Comparison of ENCODE assay signal across 1 cellular context in the genomic region with DNA sequence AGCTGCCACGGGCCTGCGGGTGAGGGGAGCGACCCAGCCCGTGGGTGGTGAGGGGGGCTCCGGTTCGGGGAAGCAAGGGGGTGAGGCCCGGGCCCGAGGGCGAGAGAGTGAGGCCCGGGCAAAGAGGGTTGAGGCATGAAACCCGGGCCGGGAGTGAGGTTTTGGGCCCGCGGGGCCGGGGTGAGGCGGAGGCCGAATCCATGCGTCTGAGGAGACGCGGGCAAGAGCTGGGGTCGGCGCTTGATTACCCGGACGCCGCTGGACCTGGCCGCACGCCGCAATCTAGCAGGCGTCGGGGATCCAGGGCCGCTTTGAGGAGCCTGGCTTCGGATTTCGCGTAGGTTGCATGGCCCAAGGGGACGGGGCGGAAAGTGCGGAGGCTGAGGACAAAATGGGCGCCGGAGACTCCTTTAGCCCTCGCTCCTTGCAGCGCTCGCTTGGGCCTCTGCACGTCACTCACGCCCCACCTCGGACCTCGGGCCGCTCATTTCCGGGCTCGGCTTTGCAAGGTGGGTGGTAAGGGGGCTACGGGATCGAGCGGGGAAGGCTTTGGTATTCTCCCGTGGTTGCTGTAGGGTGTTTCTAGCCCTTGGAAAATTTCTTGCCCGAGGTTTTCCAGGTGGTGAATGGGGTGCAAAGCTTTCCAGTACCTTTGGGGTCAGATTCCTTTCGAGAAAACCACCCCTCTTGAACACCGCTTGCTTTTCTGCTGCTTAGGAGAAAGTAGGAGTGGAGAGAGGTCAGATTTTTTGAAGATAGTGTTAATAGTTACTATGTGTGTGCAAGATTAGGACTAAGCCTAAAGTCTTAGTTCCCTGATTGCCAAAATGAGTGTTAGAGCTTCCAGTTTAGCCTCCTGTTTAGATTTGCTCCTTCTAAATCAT.
TF ChIP-seq lines count a peak whose summit lies in the region.

No MANE protein-coding gene starts in this region.

TF ChIP-seq in HepG2, 621 proteins besides CTCF, POLR2A, EP300 and RAD21 (continued from another document and continues in another):
- TF ChIP-seq, protein P1, sequence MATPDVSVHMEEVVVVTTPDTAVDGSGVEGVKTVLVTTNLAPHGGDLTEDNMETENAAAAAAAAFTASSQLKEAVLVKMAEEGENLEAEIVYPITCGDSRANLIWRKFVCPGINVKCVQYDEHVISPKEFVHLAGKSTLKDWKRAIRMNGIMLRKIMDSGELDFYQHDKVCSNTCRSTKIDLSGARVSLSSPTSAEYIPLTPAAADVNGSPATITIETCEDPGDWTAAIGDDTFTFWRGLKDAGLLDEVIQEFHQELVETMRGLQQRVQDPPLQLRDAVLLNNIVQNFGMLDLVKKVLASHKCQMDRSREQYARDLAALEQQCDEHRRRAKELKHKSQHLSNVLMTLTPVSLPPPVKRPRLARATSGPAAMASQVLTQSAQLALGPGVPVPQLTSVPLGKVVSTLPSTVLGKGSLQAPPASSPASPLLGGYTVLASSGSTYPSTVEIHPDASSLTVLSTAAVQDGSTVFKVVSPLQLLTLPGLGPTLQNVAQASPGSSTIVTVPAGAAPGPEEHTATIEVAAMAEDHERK (CRISPR knock-in tag; IDR thresholded peaks at IDR 0.05; ENCODE audit: low read depth), result no peak
- TF ChIP-seq ZEB1 (IDR thresholded peaks at IDR 0.05; ENCODE audit: insufficient replicate concordance, low read depth) (no peak), FOSL2 (CRISPR knock-in tag; IDR thresholded peaks at IDR 0.05) (0 out of 2 replicates have a peak, but pooled peaks have one; percentile 12), NFKB2 (CRISPR knock-in tag; IDR thresholded peaks at IDR 0.05; ENCODE audit: borderline replicate concordance) (peak; percentile 49; the same call in 1 of the 2 replicates), ZNF788 (CRISPR knock-in tag; IDR thresholded peaks at IDR 0.05; ENCODE audit: borderline replicate concordance) (no peak), ZBTB37 (CRISPR knock-in tag; IDR thresholded peaks at IDR 0.05) (0 out of 2 replicates have a peak, but pooled peaks have one; percentile 38), ETV5 (CRISPR knock-in tag; IDR thresholded peaks at IDR 0.05; ENCODE audit: borderline replicate concordance) (peak; percentile 70; the same call in 1 of the 2 replicates), GATAD1 (CRISPR knock-in tag; IDR thresholded peaks at IDR 0.05) (peak; percentile 25; the same call in 1 of the 2 replicates), MTF1 (CRISPR knock-in tag; IDR thresholded peaks at IDR 0.05) (no peak), IKZF4 (CRISPR knock-in tag; IDR thresholded peaks at IDR 0.05; ENCODE audit: borderline replicate concordance, low read depth, not compliant biosample characterization) (no peak), PHF8 (CRISPR knock-in tag; IDR thresholded peaks at IDR 0.05) (peak; percentile 76), MED1 (CRISPR knock-in tag; IDR thresholded peaks at IDR 0.05) (0 out of 2 replicates have a peak, but pooled peaks have one; percentile 30), ZNF230 (CRISPR knock-in tag; IDR thresholded peaks at IDR 0.05) (0 out of 2 replicates have a peak, but pooled peaks have one; percentile 40), PTBP1 (IDR thresholded peaks at IDR 0.05; ENCODE audit: low read depth, low read length, poor library complexity, severe bottlenecking) (no peak), RBAK (CRISPR knock-in tag; IDR thresholded peaks at IDR 0.05) (no peak), STAG1 (CRISPR knock-in tag; IDR thresholded peaks at IDR 0.05) (peak; percentile 6; the same call in 1 of the 2 replicates), HNRNPK (IDR thresholded peaks at IDR 0.05; ENCODE audit: low read depth, low read length, poor library complexity, severe bottlenecking) (peak; percentile 98)
- TF ChIP-seq, protein P2, sequence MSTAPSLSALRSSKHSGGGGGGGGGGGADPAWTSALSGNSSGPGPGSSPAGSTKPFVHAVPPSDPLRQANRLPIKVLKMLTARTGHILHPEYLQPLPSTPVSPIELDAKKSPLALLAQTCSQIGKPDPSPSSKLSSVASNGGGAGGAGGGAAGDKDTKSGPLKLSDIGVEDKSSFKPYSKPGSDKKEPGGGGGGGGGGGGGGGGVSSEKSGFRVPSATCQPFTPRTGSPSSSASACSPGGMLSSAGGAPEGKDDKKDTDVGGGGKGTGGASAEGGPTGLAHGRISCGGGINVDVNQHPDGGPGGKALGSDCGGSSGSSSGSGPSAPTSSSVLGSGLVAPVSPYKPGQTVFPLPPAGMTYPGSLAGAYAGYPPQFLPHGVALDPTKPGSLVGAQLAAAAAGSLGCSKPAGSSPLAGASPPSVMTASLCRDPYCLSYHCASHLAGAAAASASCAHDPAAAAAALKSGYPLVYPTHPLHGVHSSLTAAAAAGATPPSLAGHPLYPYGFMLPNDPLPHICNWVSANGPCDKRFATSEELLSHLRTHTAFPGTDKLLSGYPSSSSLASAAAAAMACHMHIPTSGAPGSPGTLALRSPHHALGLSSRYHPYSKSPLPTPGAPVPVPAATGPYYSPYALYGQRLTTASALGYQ (CRISPR knock-in tag; IDR thresholded peaks at IDR 0.05), result no peak
- TF ChIP-seq, protein P3, sequence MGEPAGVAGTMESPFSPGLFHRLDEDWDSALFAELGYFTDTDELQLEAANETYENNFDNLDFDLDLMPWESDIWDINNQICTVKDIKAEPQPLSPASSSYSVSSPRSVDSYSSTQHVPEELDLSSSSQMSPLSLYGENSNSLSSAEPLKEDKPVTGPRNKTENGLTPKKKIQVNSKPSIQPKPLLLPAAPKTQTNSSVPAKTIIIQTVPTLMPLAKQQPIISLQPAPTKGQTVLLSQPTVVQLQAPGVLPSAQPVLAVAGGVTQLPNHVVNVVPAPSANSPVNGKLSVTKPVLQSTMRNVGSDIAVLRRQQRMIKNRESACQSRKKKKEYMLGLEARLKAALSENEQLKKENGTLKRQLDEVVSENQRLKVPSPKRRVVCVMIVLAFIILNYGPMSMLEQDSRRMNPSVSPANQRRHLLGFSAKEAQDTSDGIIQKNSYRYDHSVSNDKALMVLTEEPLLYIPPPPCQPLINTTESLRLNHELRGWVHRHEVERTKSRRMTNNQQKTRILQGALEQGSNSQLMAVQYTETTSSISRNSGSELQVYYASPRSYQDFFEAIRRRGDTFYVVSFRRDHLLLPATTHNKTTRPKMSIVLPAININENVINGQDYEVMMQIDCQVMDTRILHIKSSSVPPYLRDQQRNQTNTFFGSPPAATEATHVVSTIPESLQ (CRISPR knock-in tag; conservative IDR thresholded peaks at IDR 0.05), result no peak
- TF ChIP-seq, protein P4, sequence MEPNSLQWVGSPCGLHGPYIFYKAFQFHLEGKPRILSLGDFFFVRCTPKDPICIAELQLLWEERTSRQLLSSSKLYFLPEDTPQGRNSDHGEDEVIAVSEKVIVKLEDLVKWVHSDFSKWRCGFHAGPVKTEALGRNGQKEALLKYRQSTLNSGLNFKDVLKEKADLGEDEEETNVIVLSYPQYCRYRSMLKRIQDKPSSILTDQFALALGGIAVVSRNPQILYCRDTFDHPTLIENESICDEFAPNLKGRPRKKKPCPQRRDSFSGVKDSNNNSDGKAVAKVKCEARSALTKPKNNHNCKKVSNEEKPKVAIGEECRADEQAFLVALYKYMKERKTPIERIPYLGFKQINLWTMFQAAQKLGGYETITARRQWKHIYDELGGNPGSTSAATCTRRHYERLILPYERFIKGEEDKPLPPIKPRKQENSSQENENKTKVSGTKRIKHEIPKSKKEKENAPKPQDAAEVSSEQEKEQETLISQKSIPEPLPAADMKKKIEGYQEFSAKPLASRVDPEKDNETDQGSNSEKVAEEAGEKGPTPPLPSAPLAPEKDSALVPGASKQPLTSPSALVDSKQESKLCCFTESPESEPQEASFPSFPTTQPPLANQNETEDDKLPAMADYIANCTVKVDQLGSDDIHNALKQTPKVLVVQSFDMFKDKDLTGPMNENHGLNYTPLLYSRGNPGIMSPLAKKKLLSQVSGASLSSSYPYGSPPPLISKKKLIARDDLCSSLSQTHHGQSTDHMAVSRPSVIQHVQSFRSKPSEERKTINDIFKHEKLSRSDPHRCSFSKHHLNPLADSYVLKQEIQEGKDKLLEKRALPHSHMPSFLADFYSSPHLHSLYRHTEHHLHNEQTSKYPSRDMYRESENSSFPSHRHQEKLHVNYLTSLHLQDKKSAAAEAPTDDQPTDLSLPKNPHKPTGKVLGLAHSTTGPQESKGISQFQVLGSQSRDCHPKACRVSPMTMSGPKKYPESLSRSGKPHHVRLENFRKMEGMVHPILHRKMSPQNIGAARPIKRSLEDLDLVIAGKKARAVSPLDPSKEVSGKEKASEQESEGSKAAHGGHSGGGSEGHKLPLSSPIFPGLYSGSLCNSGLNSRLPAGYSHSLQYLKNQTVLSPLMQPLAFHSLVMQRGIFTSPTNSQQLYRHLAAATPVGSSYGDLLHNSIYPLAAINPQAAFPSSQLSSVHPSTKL (CRISPR knock-in tag; IDR thresholded peaks at IDR 0.05), result 0 out of 2 replicates have a peak, but pooled peaks have one; percentile 30
- TF ChIP-seq, protein P5, sequence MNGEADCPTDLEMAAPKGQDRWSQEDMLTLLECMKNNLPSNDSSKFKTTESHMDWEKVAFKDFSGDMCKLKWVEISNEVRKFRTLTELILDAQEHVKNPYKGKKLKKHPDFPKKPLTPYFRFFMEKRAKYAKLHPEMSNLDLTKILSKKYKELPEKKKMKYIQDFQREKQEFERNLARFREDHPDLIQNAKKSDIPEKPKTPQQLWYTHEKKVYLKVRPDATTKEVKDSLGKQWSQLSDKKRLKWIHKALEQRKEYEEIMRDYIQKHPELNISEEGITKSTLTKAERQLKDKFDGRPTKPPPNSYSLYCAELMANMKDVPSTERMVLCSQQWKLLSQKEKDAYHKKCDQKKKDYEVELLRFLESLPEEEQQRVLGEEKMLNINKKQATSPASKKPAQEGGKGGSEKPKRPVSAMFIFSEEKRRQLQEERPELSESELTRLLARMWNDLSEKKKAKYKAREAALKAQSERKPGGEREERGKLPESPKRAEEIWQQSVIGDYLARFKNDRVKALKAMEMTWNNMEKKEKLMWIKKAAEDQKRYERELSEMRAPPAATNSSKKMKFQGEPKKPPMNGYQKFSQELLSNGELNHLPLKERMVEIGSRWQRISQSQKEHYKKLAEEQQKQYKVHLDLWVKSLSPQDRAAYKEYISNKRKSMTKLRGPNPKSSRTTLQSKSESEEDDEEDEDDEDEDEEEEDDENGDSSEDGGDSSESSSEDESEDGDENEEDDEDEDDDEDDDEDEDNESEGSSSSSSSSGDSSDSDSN (CRISPR knock-in tag; IDR thresholded peaks at IDR 0.05), result 0 out of 2 replicates have a peak, but pooled peaks have one; percentile 24
- TF ChIP-seq, protein P6, sequence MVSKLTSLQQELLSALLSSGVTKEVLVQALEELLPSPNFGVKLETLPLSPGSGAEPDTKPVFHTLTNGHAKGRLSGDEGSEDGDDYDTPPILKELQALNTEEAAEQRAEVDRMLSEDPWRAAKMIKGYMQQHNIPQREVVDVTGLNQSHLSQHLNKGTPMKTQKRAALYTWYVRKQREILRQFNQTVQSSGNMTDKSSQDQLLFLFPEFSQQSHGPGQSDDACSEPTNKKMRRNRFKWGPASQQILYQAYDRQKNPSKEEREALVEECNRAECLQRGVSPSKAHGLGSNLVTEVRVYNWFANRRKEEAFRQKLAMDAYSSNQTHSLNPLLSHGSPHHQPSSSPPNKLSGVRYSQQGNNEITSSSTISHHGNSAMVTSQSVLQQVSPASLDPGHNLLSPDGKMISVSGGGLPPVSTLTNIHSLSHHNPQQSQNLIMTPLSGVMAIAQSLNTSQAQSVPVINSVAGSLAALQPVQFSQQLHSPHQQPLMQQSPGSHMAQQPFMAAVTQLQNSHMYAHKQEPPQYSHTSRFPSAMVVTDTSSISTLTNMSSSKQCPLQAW (CRISPR knock-in tag; IDR thresholded peaks at IDR 0.05), result no peak
- TF ChIP-seq, protein P7, sequence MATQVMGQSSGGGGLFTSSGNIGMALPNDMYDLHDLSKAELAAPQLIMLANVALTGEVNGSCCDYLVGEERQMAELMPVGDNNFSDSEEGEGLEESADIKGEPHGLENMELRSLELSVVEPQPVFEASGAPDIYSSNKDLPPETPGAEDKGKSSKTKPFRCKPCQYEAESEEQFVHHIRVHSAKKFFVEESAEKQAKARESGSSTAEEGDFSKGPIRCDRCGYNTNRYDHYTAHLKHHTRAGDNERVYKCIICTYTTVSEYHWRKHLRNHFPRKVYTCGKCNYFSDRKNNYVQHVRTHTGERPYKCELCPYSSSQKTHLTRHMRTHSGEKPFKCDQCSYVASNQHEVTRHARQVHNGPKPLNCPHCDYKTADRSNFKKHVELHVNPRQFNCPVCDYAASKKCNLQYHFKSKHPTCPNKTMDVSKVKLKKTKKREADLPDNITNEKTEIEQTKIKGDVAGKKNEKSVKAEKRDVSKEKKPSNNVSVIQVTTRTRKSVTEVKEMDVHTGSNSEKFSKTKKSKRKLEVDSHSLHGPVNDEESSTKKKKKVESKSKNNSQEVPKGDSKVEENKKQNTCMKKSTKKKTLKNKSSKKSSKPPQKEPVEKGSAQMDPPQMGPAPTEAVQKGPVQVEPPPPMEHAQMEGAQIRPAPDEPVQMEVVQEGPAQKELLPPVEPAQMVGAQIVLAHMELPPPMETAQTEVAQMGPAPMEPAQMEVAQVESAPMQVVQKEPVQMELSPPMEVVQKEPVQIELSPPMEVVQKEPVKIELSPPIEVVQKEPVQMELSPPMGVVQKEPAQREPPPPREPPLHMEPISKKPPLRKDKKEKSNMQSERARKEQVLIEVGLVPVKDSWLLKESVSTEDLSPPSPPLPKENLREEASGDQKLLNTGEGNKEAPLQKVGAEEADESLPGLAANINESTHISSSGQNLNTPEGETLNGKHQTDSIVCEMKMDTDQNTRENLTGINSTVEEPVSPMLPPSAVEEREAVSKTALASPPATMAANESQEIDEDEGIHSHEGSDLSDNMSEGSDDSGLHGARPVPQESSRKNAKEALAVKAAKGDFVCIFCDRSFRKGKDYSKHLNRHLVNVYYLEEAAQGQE (IDR thresholded peaks at IDR 0.05; ENCODE audit: borderline replicate concordance in 1 of 2, low read depth in 1 of 2, low read length in 2 of 2), result no peak
- TF ChIP-seq, protein P8, sequence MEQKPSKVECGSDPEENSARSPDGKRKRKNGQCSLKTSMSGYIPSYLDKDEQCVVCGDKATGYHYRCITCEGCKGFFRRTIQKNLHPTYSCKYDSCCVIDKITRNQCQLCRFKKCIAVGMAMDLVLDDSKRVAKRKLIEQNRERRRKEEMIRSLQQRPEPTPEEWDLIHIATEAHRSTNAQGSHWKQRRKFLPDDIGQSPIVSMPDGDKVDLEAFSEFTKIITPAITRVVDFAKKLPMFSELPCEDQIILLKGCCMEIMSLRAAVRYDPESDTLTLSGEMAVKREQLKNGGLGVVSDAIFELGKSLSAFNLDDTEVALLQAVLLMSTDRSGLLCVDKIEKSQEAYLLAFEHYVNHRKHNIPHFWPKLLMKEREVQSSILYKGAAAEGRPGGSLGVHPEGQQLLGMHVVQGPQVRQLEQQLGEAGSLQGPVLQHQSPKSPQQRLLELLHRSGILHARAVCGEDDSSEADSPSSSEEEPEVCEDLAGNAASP (CRISPR knock-in tag; IDR thresholded peaks at IDR 0.05; ENCODE audit: borderline replicate concordance), result peak; percentile 13; the same call in 1 of the 2 replicates
- TF ChIP-seq, protein P9, sequence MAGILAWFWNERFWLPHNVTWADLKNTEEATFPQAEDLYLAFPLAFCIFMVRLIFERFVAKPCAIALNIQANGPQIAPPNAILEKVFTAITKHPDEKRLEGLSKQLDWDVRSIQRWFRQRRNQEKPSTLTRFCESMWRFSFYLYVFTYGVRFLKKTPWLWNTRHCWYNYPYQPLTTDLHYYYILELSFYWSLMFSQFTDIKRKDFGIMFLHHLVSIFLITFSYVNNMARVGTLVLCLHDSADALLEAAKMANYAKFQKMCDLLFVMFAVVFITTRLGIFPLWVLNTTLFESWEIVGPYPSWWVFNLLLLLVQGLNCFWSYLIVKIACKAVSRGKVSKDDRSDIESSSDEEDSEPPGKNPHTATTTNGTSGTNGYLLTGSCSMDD (CRISPR knock-in tag; IDR thresholded peaks at IDR 0.05), result no peak
